Comparison of ENCODE assay signal across 8 cellular contexts in the genomic region with DNA sequence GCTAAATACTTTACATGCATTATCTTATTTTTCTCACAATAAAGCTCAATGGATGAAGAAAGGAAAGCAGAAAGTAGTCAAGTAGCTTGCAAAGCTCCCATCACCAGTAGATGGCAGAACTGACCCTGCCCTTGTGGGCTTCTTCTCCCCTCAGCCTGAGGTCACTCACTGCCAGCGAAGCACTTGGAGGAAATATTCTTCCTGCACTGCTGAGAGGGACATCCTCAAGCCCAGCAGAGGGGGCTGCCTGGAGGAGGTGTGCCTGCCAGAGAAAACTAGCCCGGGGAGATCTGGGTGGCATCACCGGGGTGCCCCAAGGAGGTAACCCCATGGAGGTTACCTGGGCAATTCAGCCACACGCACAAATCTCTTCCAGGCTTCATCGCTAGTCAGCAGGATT. TPM values are rescaled to one million over a fixed set of nuclear protein-coding genes. Genes with fewer than 3 reads are reported as not detected.
DNase-seq lines count a peak whose midpoint lies in the region; ATAC-seq and TF ChIP-seq lines count a peak whose summit lies in the region.

No MANE protein-coding gene starts in this region.

- no peaks in the 10 kb centered on the region for H3K36me3 ChIP-seq in PC-9 (ENCODE audit: low read depth)

- no peaks in the 10 kb centered on the region for H3K9me3 ChIP-seq in PC-9 (ENCODE audit: insufficient read depth, low read depth)

- no peak overlapping the region for H3K27ac ChIP-seq in PC-9

- peak; percentile 73 for DNase-seq in AG10803 (ENCODE audit: low read depth)
- peak; percentile 47 to 67 for DNase-seq in PC-9
- peak; percentile 30 for DNase-seq in activated naive CD8-positive, alpha-beta T cell treated with anti-CD3 and anti-CD28 coated beads for 36 hours
- DNase-seq in Right ventricle myocardium superior, result peak; percentile 62
- peak; percentile 34 for DNase-seq in progenitor cell of endocrine pancreas (ENCODE audit: low spot score, unreplicated experiment)
- DNase-seq in occipital lobe (lab: John Stamatoyannopoulos, UW), result no peak

- POLR2A ChIA-PET in PC-9 (lab: Charles Lee; ENCODE audit: unreplicated experiment), result no interaction called here

- H3F3A ChIP-seq in PC-9 (ENCODE audit: insufficient read depth, low read depth), result no peaks in the 10 kb centered on the region

- TF ChIP-seq CTCF in AG10803 (conservative IDR thresholded peaks at IDR 0.05; ENCODE audit: low read length), result peak; percentile 81
- peak; percentile 71 for TF ChIP-seq CTCF in GM12875 (IDR thresholded peaks at IDR 0.05; ENCODE audit: borderline replicate concordance, insufficient read depth, low read depth, low read length)
- TF ChIP-seq CTCF in PC-9 (conservative IDR thresholded peaks at IDR 0.05), result peak; percentile 82
- TF ChIP-seq CTCF in progenitor cell of endocrine pancreas (IDR thresholded peaks at IDR 0.05; ENCODE audit: unreplicated experiment), result peak; percentile 79

- H3K4me3 ChIP-seq in AG10803 (ENCODE audit: low read length), result no peak overlapping the region
- H3K4me3 ChIP-seq in GM12875 (ENCODE audit: low read depth, low read length), result no peak overlapping the region
- H3K4me3 ChIP-seq in PC-9, result no peak overlapping the region

- CTCF ChIA-PET in PC-9 (lab: Charles Lee), result interaction anchor here (0.6 kb wide), 2 partner anchors 11 to 290 kb away, joined by 3 to 8 read pairs; no protein-coding TSS in a partner anchor

- H4K20me1 ChIP-seq in PC-9 (ENCODE audit: insufficient read depth), result no peaks in the 10 kb centered on the region

- no peak overlapping the region for H2AFZ ChIP-seq in PC-9

- H3K9me2 ChIP-seq in PC-9 (ENCODE audit: insufficient read depth), result no peaks in the 10 kb centered on the region

- no peak overlapping the region for H3K4me2 ChIP-seq in PC-9

- H3K4me1 ChIP-seq in PC-9 (replicated peaks; ENCODE audit: insufficient read depth), result no peaks in the 10 kb centered on the region

- no peaks in the 10 kb centered on the region for H3K9me3 Mint-ChIP-seq in activated naive CD8-positive, alpha-beta T cell treated with anti-CD3 and anti-CD28 coated beads for 36 hours
- H3K9me3 Mint-ChIP-seq in progenitor cell of endocrine pancreas (ENCODE audit: low read depth), result no peaks in the 10 kb centered on the region

- peak; percentile 53 for ATAC-seq in Right ventricle myocardium superior (ENCODE audit: poor library complexity)
- ATAC-seq in HG03439 (IDR thresholded peaks at IDR 0.05; ENCODE audit: unreplicated experiment), result no peak

- BruUV-seq in PC-9 (replicated peaks; lab: Mats Ljungman, UMichigan), result no TSS peak

- no peaks in the 10 kb centered on the region for H3K36me3 Mint-ChIP-seq in activated naive CD8-positive, alpha-beta T cell treated with anti-CD3 and anti-CD28 coated beads for 36 hours
- no peaks in the 10 kb centered on the region for H3K36me3 Mint-ChIP-seq in progenitor cell of endocrine pancreas (ENCODE audit: insufficient read depth)

- H3K79me2 ChIP-seq in PC-9 (ENCODE audit: low read depth), result no peaks in the 10 kb centered on the region

- intact Hi-C loops in PC-9 (cut with micrococcal nuclease; ENCODE audit: unreplicated experiment), result loop anchor here (1.0 to 5.0 kb wide), 2 partner anchors 26 to 82 kb away; no protein-coding TSS in a partner anchor
- intact Hi-C loops in Right ventricle myocardium superior (cut with DNase I), result loop anchor here (5.0 kb wide), 2 partner anchors 42 to 82 kb away; a partner anchor contains a TSS

- no peak overlapping the region for H3K27ac Mint-ChIP-seq in activated naive CD8-positive, alpha-beta T cell treated with anti-CD3 and anti-CD28 coated beads for 36 hours
- H3K27ac Mint-ChIP-seq in progenitor cell of endocrine pancreas, result no peak overlapping the region

- peaks cover 26% of the 10 kb centered on the region for H3K4me1 Mint-ChIP-seq in activated naive CD8-positive, alpha-beta T cell treated with anti-CD3 and anti-CD28 coated beads for 36 hours
- H3K4me1 Mint-ChIP-seq in progenitor cell of endocrine pancreas (ENCODE audit: low read depth), result peaks cover 18% of the 10 kb centered on the region

- H3K27me3 Mint-ChIP-seq in activated naive CD8-positive, alpha-beta T cell treated with anti-CD3 and anti-CD28 coated beads for 36 hours, result no peaks in the 10 kb centered on the region
- H3K27me3 Mint-ChIP-seq in progenitor cell of endocrine pancreas, result no peaks in the 10 kb centered on the region

- no peak overlapping the region for H3K4me3 Mint-ChIP-seq in activated naive CD8-positive, alpha-beta T cell treated with anti-CD3 and anti-CD28 coated beads for 36 hours
- H3K4me3 Mint-ChIP-seq in progenitor cell of endocrine pancreas (ENCODE audit: low read depth), result no peak overlapping the region

- H3K27me3 ChIP-seq in PC-9 (ENCODE audit: insufficient read depth, low read depth), result peaks cover 12% of the 10 kb centered on the region; the same call in 1 of the 2 replicates

RNA-seq across cellular contexts. Expression of a gene that starts 6.6 kb away (rescaled TPM):
- not detected in 2 replicates for total RNA-seq in PC-9 (2021)
- total RNA-seq in activated naive CD8-positive, alpha-beta T cell treated with anti-CD3 and anti-CD28 coated beads for 36 hours, result under 1 TPM; 0.70 to 0.95 TPM
- total RNA-seq in Right ventricle myocardium superior, result 5.0 TPM
- total RNA-seq in progenitor cell of endocrine pancreas, result not detected in 2 replicates
- 10.5 TPM for total RNA-seq in occipital lobe

RNA-seq across cellular contexts. Expression of a gene that starts 34.4 kb away (rescaled TPM):
- total RNA-seq in PC-9 (2021) (15.2 and 19.3 TPM in 2 replicates), Right ventricle myocardium superior (25.5 TPM), progenitor cell of endocrine pancreas (not detected in 2 replicates), occipital lobe (2.5 TPM)
- 10 to 100 TPM; 55.0 to 56.3 TPM for total RNA-seq in activated naive CD8-positive, alpha-beta T cell treated with anti-CD3 and anti-CD28 coated beads for 36 hours

RNA-seq across cellular contexts. Expression of a gene that starts 44.4 kb away (rescaled TPM):
- total RNA-seq in PC-9 (2021) (19.9 and 27.4 TPM in 2 replicates), Right ventricle myocardium superior (58.6 TPM), progenitor cell of endocrine pancreas (18.8 and 19.3 TPM in 2 replicates), occipital lobe (7.0 TPM)
- total RNA-seq in activated naive CD8-positive, alpha-beta T cell treated with anti-CD3 and anti-CD28 coated beads for 36 hours, result 10 to 100 TPM; 54.3 to 57.0 TPM

RNA-seq across cellular contexts. Expression of a gene that starts 58.0 kb away (rescaled TPM):
- 27.0 and 33.0 TPM in 2 replicates for total RNA-seq in PC-9 (2021)
- total RNA-seq in activated naive CD8-positive, alpha-beta T cell treated with anti-CD3 and anti-CD28 coated beads for 36 hours, result 10 to 100 TPM; 17.6 to 19.3 TPM
- 16.8 TPM for total RNA-seq in Right ventricle myocardium superior
- 0.12 TPM in 1 of 2 replicates, not detected in the other for total RNA-seq in progenitor cell of endocrine pancreas
- total RNA-seq in occipital lobe, result 1.4 TPM
